In the genomic region with DNA sequence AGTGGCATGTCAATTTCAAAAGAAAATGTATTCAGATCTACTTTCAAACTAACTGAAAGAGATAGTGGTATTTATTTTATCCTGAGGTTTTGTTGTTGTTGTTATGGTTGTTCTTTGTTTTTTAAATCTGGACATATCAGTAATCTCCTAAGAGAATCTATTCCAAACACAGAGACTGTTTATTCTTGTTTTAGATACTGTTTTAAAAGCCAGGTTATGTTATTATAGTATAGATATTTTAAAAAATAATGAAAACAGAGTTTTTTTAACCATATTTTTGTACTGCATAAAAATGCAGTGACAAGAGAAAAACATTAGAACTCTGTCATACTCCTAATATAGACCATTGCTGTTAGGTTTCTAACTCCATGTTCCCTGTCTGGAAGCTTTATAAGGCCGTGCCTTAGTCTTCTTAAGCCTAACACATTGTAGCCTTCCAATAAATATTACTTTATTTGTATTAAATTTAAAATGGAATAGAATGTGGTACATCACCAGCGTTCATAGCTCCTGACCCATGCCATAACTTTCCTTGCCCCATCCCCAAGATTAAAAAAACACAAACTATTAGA, we compare ENCODE assay signal across 11 cellular contexts. TPM values are rescaled to one million over a fixed set of nuclear protein-coding genes. Genes with fewer than 3 reads are reported as not detected.
A peak's percentile ranks its signal among the peaks of the same experiment; 100 is the strongest.
DNase-seq lines count a peak whose midpoint lies in the region; ATAC-seq and TF ChIP-seq lines count a peak whose summit lies in the region.
"Had no signal": no experiment of that assay in that cellular context is flagged by ENCODE, and none has a peak within 500 bp of the region (broad histone marks: within the 10 kb centered on the region; RNA-seq: fewer than 3 reads in every experiment).

No MANE protein-coding gene starts in this region.

- H3K56ac ChIP-seq in IMR-90 (ENCODE audit: extremely low read depth, insufficient read depth, low read length) = no peak overlapping the region

- TF ChIP-seq POLR2A in IMR-90 (IDR thresholded peaks at IDR 0.05; ENCODE audit: low read depth, low read length) = no peak

- H3K18ac ChIP-seq in IMR-90 (ENCODE audit: low read depth, low read length) = no peak overlapping the region

- H2AK9ac ChIP-seq in IMR-90 (replicated peaks; ENCODE audit: low read depth, low read length, poor library complexity) = no peak overlapping the region

- WGBS in IMR-90 (ENCODE audit: extremely low coverage in 2 of 2, insufficient read length in 1 of 2), 2 experiments = no CpG with 5 or more reads among the region's 2 CpGs

- peaks cover 2 to 55% of the 10 kb centered on the region in 2 experiments; a peak in 3 of 4 replicates for H3K79me1 ChIP-seq in IMR-90 (ENCODE audit: low read depth in 1 of 2, low read length in 2 of 2)

- peaks cover 44% of the 10 kb centered on the region; the same call in 1 of the 2 replicates for H4K20me1 ChIP-seq in IMR-90 (ENCODE audit: insufficient read depth, low read length)

- H4K5ac ChIP-seq in IMR-90 (ENCODE audit: low read depth, low read length) = no peak overlapping the region

- no peak overlapping the region for H4K91ac ChIP-seq in IMR-90 (ENCODE audit: insufficient read depth, low read depth, low read length)

- peak overlapping the region; percentile 91 for H3K27ac Mint-ChIP-seq in CD4-positive, alpha-beta T cell
- H3K27ac Mint-ChIP-seq in osteocyte (ENCODE audit: unreplicated experiment) = peak overlapping the region; percentile 65

- no peak overlapping the region for H3K14ac ChIP-seq in IMR-90 (replicated peaks; ENCODE audit: low read depth, low read length)

- peaks cover 75% of the 10 kb centered on the region for H3K36me3 Mint-ChIP-seq in CD4-positive, alpha-beta T cell (ENCODE audit: low read depth)
- H3K36me3 Mint-ChIP-seq in osteocyte (ENCODE audit: unreplicated experiment) = peaks cover 21% of the 10 kb centered on the region

- BruUV-seq in IMR-90 (replicated peaks; lab: Mats Ljungman, UMichigan) = no TSS peak

- TF ChIP-seq RAD21 in IMR-90 (IDR thresholded peaks at IDR 0.05; ENCODE audit: low read length) = no peak

- H3K9me1 ChIP-seq in IMR-90 (ENCODE audit: insufficient read depth, low read length) = no peaks in the 10 kb centered on the region

- H3K27me3 ChIP-seq in CD4-positive, alpha-beta T cell (ENCODE audit: control insufficient read depth, insufficient read depth, low read length) = no peaks in the 10 kb centered on the region
- no peaks in the 10 kb centered on the region for H3K27me3 ChIP-seq in IMR-90 (ENCODE audit: control insufficient read depth, insufficient read depth, low read length)

- no peaks in the 10 kb centered on the region for H3K27me3 Mint-ChIP-seq in CD4-positive, alpha-beta T cell
- no peaks in the 10 kb centered on the region for H3K27me3 Mint-ChIP-seq in osteocyte (ENCODE audit: unreplicated experiment)

- H3K27ac ChIP-seq in CD4-positive, alpha-beta T cell (ENCODE audit: low read depth, low read length) = peak overlapping the region; percentile 4
- H3K27ac ChIP-seq in IMR-90 (ENCODE audit: insufficient read depth, low read length) = no peak overlapping the region
- H3K27ac ChIP-seq in cingulate gyrus (ENCODE audit: low read depth, low read length) = peak overlapping the region; percentile 16

- H2AK5ac ChIP-seq in IMR-90 (ENCODE audit: low read depth, low read length) = no peak overlapping the region

- H2BK120ac ChIP-seq in IMR-90 (ENCODE audit: low read depth, low read length) = no peak overlapping the region

- peak overlapping the region; percentile 62 for H3K4me3 Mint-ChIP-seq in CD4-positive, alpha-beta T cell
- no peak overlapping the region for H3K4me3 Mint-ChIP-seq in osteocyte (ENCODE audit: unreplicated experiment)

- POLR2A ChIA-PET in CD4-positive, alpha-beta T cell (lab: Charles Lee) = no interaction called here
- POLR2A ChIA-PET in IMR-90 (lab: Charles Lee; ENCODE audit: unreplicated experiment) = no interaction called here

- DNase-seq in CD4-positive, alpha-beta T cell = no peak
- DNase-seq in IMR-90 (no peak), osteocyte (ENCODE audit: extremely low spot score, unreplicated experiment) (no peak), NCI-H524 treated with DMSO at 0.1 percent for 48 hours (lab: John Stamatoyannopoulos, UW) (no peak), foreskin melanocyte (no peak)
- no peak for DNase-seq in activated CD4-positive, CD25-positive, alpha-beta regulatory T cell (lab: John Stamatoyannopoulos, UW)
- DNase-seq: activated CD8-positive, alpha-beta memory T cell treated with anti-CD3 and anti-CD28 coated beads, Interleukin-2, amount 50 U/mL, for 48 hours; Calu3 had no signal

- peaks cover 91% of the 10 kb centered on the region for H3K4me1 Mint-ChIP-seq in CD4-positive, alpha-beta T cell (ENCODE audit: low read depth)
- H3K4me1 Mint-ChIP-seq in osteocyte (ENCODE audit: unreplicated experiment) = peaks cover 63% of the 10 kb centered on the region

- H3K9ac ChIP-seq in IMR-90 (ENCODE audit: low read depth, low read length) = no peak overlapping the region

- H3K4ac ChIP-seq in IMR-90 (ENCODE audit: low read depth, low read length) = no peak overlapping the region

- no peak for ATAC-seq in CD4-positive, alpha-beta T cell (ENCODE audit: poor library complexity)
- ATAC-seq in IMR-90 (ENCODE audit: low read depth) = no peak
- no peak for ATAC-seq in GM18498 (IDR thresholded peaks at IDR 0.05; ENCODE audit: unreplicated experiment)
- ATAC-seq: HCT116 had no signal

- H3K9me3 ChIP-seq in CD4-positive, alpha-beta T cell (ENCODE audit: control insufficient read depth, low read length) = no peaks in the 10 kb centered on the region
- no peaks in the 10 kb centered on the region for H3K9me3 ChIP-seq in IMR-90 (ENCODE audit: control insufficient read depth, insufficient read depth, low read length)

- intact Hi-C loops in CD4-positive, alpha-beta T cell (cut with DNase I, micrococcal nuclease) = no loop called here
- intact Hi-C loops in IMR-90 (cut with micrococcal nuclease) = no loop called here

- peaks cover 1% of the 10 kb centered on the region; the same call in 1 of the 2 replicates for H3K36me3 ChIP-seq in IMR-90 (ENCODE audit: control insufficient read depth, insufficient read depth, low read length)

- peak overlapping the region; percentile 11 for H2BK5ac ChIP-seq in IMR-90 (ENCODE audit: low read depth, low read length, poor library complexity, severe bottlenecking)

- H2BK20ac ChIP-seq in IMR-90 (ENCODE audit: low read depth, low read length) = no peak overlapping the region

- no peak for TF ChIP-seq CTCF in CD4-positive, alpha-beta T cell (IDR thresholded peaks at IDR 0.05)
- TF ChIP-seq CTCF in IMR-90 (conservative IDR thresholded peaks at IDR 0.05; ENCODE audit: low read depth, low read length) (no peak), osteocyte (IDR thresholded peaks at IDR 0.05) (no peak)

- H2AFZ ChIP-seq in IMR-90 (replicated peaks; ENCODE audit: low read length, poor library complexity) = no peak overlapping the region

- H3K4me1 ChIP-seq in IMR-90 (ENCODE audit: control insufficient read depth, insufficient read depth, low read length) = peaks cover 11% of the 10 kb centered on the region

- in situ Hi-C loops in IMR-90 (cut with MboI; ENCODE audit: low sequenced_read_pairs) = no loop called here

- no peak overlapping the region for H2BK15ac ChIP-seq in IMR-90 (ENCODE audit: low read depth, low read length)

- no peak overlapping the region; the same call in 1 of the 2 replicates for H3K23ac ChIP-seq in IMR-90 (ENCODE audit: low read depth, low read length)

- H3K9me3 Mint-ChIP-seq in CD4-positive, alpha-beta T cell = no peaks in the 10 kb centered on the region
- H3K9me3 Mint-ChIP-seq in osteocyte (ENCODE audit: unreplicated experiment) = peaks cover 12% of the 10 kb centered on the region

- no peak overlapping the region for H4K8ac ChIP-seq in IMR-90 (ENCODE audit: low read depth in 2 of 2, low read length in 2 of 2)

- dilution Hi-C loops in IMR-90 (cut with HindIII; ENCODE audit: low sequenced_read_pairs, unreplicated experiment) = no loop called here

- no peak overlapping the region for H3K4me2 ChIP-seq in IMR-90 (ENCODE audit: low read depth, low read length)

- H3K4me3 ChIP-seq in IMR-90 (ENCODE audit: insufficient read depth, low read depth, low read length) = no peak overlapping the region

- CTCF ChIA-PET in CD4-positive, alpha-beta T cell (lab: Charles Lee) = interaction anchor here (1.6 kb wide), 1 partner anchor 11 kb away, joined by 4 read pairs; no protein-coding TSS in a partner anchor
- CTCF ChIA-PET in IMR-90 (lab: Yijun Ruan, JAX) = no interaction called here

TF ChIP-seq in IMR-90, 13 proteins besides CTCF, POLR2A, EP300 and RAD21 (continues in another document):
- TF ChIP-seq SMC3 (IDR thresholded peaks at IDR 0.05; ENCODE audit: low read depth, low read length) = no peak
- TF ChIP-seq, protein P1, sequence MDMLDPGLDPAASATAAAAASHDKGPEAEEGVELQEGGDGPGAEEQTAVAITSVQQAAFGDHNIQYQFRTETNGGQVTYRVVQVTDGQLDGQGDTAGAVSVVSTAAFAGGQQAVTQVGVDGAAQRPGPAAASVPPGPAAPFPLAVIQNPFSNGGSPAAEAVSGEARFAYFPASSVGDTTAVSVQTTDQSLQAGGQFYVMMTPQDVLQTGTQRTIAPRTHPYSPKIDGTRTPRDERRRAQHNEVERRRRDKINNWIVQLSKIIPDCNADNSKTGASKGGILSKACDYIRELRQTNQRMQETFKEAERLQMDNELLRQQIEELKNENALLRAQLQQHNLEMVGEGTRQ (IDR thresholded peaks at IDR 0.05; ENCODE audit: low read depth, low read length) = no peak
- no peak for TF ChIP-seq CEBPB (IDR thresholded peaks at IDR 0.05; ENCODE audit: low read depth, low read length)
- TF ChIP-seq CHD1 (IDR thresholded peaks at IDR 0.05; ENCODE audit: low read depth, low read length) = no peak
- TF ChIP-seq RCOR1 (IDR thresholded peaks at IDR 0.05; ENCODE audit: insufficient replicate concordance, low read length) = no peak
- TF ChIP-seq FOS (IDR thresholded peaks at IDR 0.05; ENCODE audit: low read depth, low read length) = no peak
- no peak for TF ChIP-seq MAZ (IDR thresholded peaks at IDR 0.05; ENCODE audit: borderline replicate concordance, low read depth, low read length)
- TF ChIP-seq RFX5 (IDR thresholded peaks at IDR 0.05; ENCODE audit: low read depth, low read length) = no peak
- TF ChIP-seq NFE2L2 (IDR thresholded peaks at IDR 0.05; ENCODE audit: low read depth, low read length) = no peak

RNA-seq across cellular contexts. Expression of a gene that starts 53.2 kb away (rescaled TPM):
- total RNA-seq in CD4-positive, alpha-beta T cell = 100 to 1,000 TPM; 551 to 561 TPM
- total RNA-seq in IMR-90 (2012; rRNA removed) = 515 and 664 TPM in 2 replicates
- polyA plus RNA-seq in IMR-90 (2012; rRNA removed) = 127 and 129 TPM in 2 replicates
- 41.6 and 47.4 TPM in 2 replicates for polyA plus RNA-seq in IMR-90 (2012; cell fraction: cytosol; rRNA removed)
- 48.0 and 82.1 TPM in 2 replicates for polyA plus RNA-seq in IMR-90 (2012; cell fraction: nucleus; rRNA removed; ENCODE audit: low replicate concordance)
- total RNA-seq in osteocyte = 159 and 166 TPM in 2 replicates
